15 cellular contexts compared by ENCODE assay signal in genomic region chr1:90714521-90714951, GRCh38. TPM values are rescaled to one million over a fixed set of nuclear protein-coding genes. Genes with fewer than 3 reads are reported as not detected.
DNase-seq lines count a peak whose midpoint lies in the region; ATAC-seq and TF ChIP-seq lines count a peak whose summit lies in the region.
"Had no signal": no experiment of that assay in that cellular context is flagged by ENCODE, and none has a peak within 500 bp of the region (broad histone marks: within the 10 kb centered on the region; RNA-seq: fewer than 3 reads in every experiment).

No MANE protein-coding gene starts in this region.

- H3K4me3 Mint-ChIP-seq in endodermal cell = no peak overlapping the region

- no peaks in the 10 kb centered on the region for H3K4me1 ChIP-seq in Karpas-422 (ENCODE audit: low read length)
- H3K4me1 ChIP-seq in endodermal cell (ENCODE audit: control insufficient read depth, insufficient read depth, low read length) = peaks cover 20% of the 10 kb centered on the region
- H3K4me1 ChIP-seq in osteoblast (ENCODE audit: insufficient read depth, low read length) = peaks cover 4% of the 10 kb centered on the region

- no peaks in the 10 kb centered on the region for H3K79me2 ChIP-seq in Karpas-422 (ENCODE audit: low read length)
- no peaks in the 10 kb centered on the region for H3K79me2 ChIP-seq in osteoblast (ENCODE audit: insufficient read depth, low read length)

- H3K9me3 Mint-ChIP-seq in endodermal cell = peaks cover 2% of the 10 kb centered on the region

- WGBS in endodermal cell (ENCODE audit: insufficient coverage in 1 of 2, insufficient read length in 1 of 2), 2 experiments = 0 to 6% methylated on average over 2 to 13 of the region's 14 CpGs

- in situ Hi-C loops in GM13976 (cut with MboI; ENCODE audit: low sequenced_read_pairs, unreplicated experiment) = no loop called here

- H3K9ac ChIP-seq in Karpas-422 (ENCODE audit: low read length) (no peak overlapping the region), endodermal cell (ENCODE audit: extremely low read depth, low read length, poor library complexity, severe bottlenecking) (no peak overlapping the region)

- no peak for ATAC-seq in GM18873 (IDR thresholded peaks at IDR 0.05; ENCODE audit: low FRiP score, unreplicated experiment)

- no peaks in the 10 kb centered on the region for H3K27me3 ChIP-seq in Karpas-422 (ENCODE audit: low read length)
- H3K27me3 ChIP-seq in endodermal cell (ENCODE audit: control insufficient read depth, insufficient read depth, low read length, poor library complexity, severe bottlenecking) = peaks cover 99% of the 10 kb centered on the region
- peaks cover 98% of the 10 kb centered on the region for H3K27me3 ChIP-seq in osteoblast (ENCODE audit: insufficient read depth, low read length)

- H3K27ac Mint-ChIP-seq in endodermal cell = no peak overlapping the region

- H3K9me3 ChIP-seq in Karpas-422 (ENCODE audit: low read length) = no peaks in the 10 kb centered on the region
- H3K9me3 ChIP-seq in endodermal cell (ENCODE audit: control insufficient read depth, low read length) = no peaks in the 10 kb centered on the region
- no peaks in the 10 kb centered on the region for H3K9me3 ChIP-seq in osteoblast (ENCODE audit: low read depth, low read length)

- no peaks in the 10 kb centered on the region for H3K9me2 ChIP-seq in Karpas-422 (replicated peaks; ENCODE audit: insufficient read depth, low read length)

- H3K4me3 ChIP-seq in Karpas-422 (ENCODE audit: low read length) (no peak overlapping the region), endodermal cell (ENCODE audit: low read length) (no peak overlapping the region), osteoblast (ENCODE audit: insufficient read depth, low read length) (no peak overlapping the region)

- H2AFZ ChIP-seq in Karpas-422 (ENCODE audit: low read length) (no peak overlapping the region), osteoblast (ENCODE audit: low read length) (no peak overlapping the region)

- H4K20me1 ChIP-seq in Karpas-422 (ENCODE audit: insufficient read depth, low read depth, low read length) = no peaks in the 10 kb centered on the region
- no peaks in the 10 kb centered on the region for H4K20me1 ChIP-seq in osteoblast (ENCODE audit: insufficient read depth, low read length)

- no peak overlapping the region for H3K4me2 ChIP-seq in Karpas-422 (ENCODE audit: low read depth, low read length, poor library complexity, severe bottlenecking)
- H3K4me2 ChIP-seq in osteoblast (ENCODE audit: insufficient read depth, low read length) = no peak overlapping the region

- H3K36me3 ChIP-seq in Karpas-422 (ENCODE audit: insufficient read depth, low read length) = no peaks in the 10 kb centered on the region
- H3K36me3 ChIP-seq in endodermal cell (ENCODE audit: control insufficient read depth, insufficient read depth, low read length) = no peaks in the 10 kb centered on the region
- H3K36me3 ChIP-seq in osteoblast (ENCODE audit: insufficient read depth, low read length) = no peaks in the 10 kb centered on the region

- no peak for TF ChIP-seq CTCF in GM13976 (IDR thresholded peaks at IDR 0.05; ENCODE audit: borderline replicate concordance, control extremely low read depth, extremely low read depth, insufficient read depth, missing control alignments)
- TF ChIP-seq CTCF in endodermal cell (conservative IDR thresholded peaks at IDR 0.05) = no peak
- TF ChIP-seq CTCF in osteoblast (IDR thresholded peaks at IDR 0.05; ENCODE audit: extremely low read depth, low read depth, low read length) = no peak

- H3K27me3 Mint-ChIP-seq in endodermal cell (ENCODE audit: insufficient read depth) = peaks cover 98% of the 10 kb centered on the region

- peak; percentile 12 for DNase-seq in GM13976 (ENCODE audit: low spot score)
- peak; percentile 11 for DNase-seq in Karpas-422
- peak; percentile 66 for DNase-seq in endodermal cell
- peak; percentile 89 for DNase-seq in osteoblast (ENCODE audit: insufficient read length, low spot score, missing footprints)
- no peak for DNase-seq in hypothalamus (lab: John Stamatoyannopoulos, UW)
- no peak for DNase-seq in activated CD4-positive, CD25-positive, alpha-beta regulatory T cell (lab: John Stamatoyannopoulos, UW)
- DNase-seq: NCI-H1105, NCI-H1694 treated with DMSO at 0.1 percent for 48 hours, NCI-H2107, NCI-H2227 treated with DMSO at 0.1 percent for 48 hours, NCI-H524, SHP77 treated with DMSO at 0.1 percent for 48 hours had no signal

- H3K36me3 Mint-ChIP-seq in endodermal cell (ENCODE audit: low read depth) = no peaks in the 10 kb centered on the region

- peaks cover 39% of the 10 kb centered on the region for H3K4me1 Mint-ChIP-seq in endodermal cell

- H3K27ac ChIP-seq in Karpas-422 (ENCODE audit: low read length) (no peak overlapping the region), endodermal cell (ENCODE audit: low read depth, low read length) (no peak overlapping the region), osteoblast (ENCODE audit: low read depth, low read length) (no peak overlapping the region)

RNA-seq across cellular contexts. Expression of gene BARHL2, which starts 2.6 kb away (rescaled TPM):
- not detected in 2 replicates for total RNA-seq in Karpas-422 (2014; rRNA removed; shearing (Covaris generic); ENCODE audit: low replicate concordance)
- total RNA-seq in endodermal cell = not detected
- 0.78 TPM for polyA plus RNA-seq in endodermal cell (2013, experiment 1 of 2)
- polyA plus RNA-seq in endodermal cell (2013, experiment 2 of 2) = 0.33 TPM
- not detected in 2 replicates for total RNA-seq in osteoblast
- total RNA-seq: H4, RPMI7951 had no signal

Comparison
In these comparisons a context has a peak if more than half of its experiments do, and no peak if none do; other contexts are left out.
1. DNase-seq: peak in GM13976 (single experiment), Karpas-422 (single experiment), endodermal cell (single experiment) and osteoblast (single experiment); none in hypothalamus (0 of 51) and activated CD4-positive, CD25-positive, alpha-beta regulatory T cell (0 of 4).